11 cellular contexts compared by ENCODE assay signal in the genomic region with DNA sequence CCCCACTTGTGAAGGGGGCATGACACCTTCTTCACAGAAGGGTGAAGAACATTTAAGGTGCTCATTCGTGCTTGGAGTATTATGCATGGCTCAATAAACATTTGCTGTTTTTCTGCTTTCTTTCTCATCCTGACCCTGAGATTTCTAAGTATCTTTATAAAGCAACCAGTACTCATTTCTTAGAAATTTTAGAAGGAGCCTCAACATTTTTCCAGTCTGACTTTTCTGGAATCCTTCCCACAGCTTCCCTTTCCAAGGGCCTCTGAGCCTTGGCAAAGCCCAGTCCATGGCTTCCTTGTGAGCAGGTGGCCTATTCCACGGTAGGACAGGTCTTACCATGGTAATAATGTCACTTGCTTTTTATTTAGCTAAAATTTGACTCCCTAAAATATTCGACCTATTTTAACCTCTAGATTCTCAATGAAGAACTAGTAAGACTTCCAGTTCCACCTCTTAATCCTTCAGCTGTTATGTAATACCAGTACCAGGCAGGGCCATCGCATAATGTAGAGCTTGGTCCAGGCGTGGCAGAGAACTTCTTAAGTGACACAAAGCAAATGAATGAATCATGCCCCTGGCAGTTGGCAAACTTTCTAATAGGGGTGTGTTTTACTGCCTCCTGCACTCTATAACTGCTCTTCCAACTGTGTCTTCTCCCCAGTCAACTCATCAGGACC. TPM values are rescaled to one million over a fixed set of nuclear protein-coding genes. Genes with fewer than 3 reads are reported as not detected.
DNase-seq lines count a peak whose midpoint lies in the region; ATAC-seq and TF ChIP-seq lines count a peak whose summit lies in the region.
"Had no signal": no experiment of that assay in that cellular context is flagged by ENCODE, and none has a peak within 500 bp of the region (broad histone marks: within the 10 kb centered on the region; RNA-seq: fewer than 3 reads in every experiment).

No MANE protein-coding gene starts in this region.

- H3K4me3 ChIP-seq in lung = no peak overlapping the region
- no peak overlapping the region for H3K4me3 ChIP-seq in effector memory CD4-positive, alpha-beta T cell (ENCODE audit: insufficient read depth, low read depth, low read length, poor library complexity, severe bottlenecking)

- peak overlapping the region; percentile 33 for H3K27ac Mint-ChIP-seq in MCF 10A (ENCODE audit: low read depth, unreplicated experiment)
- H3K27ac Mint-ChIP-seq: activated naive CD8-positive, alpha-beta T cell treated with anti-CD3 and anti-CD28 coated beads for 36 hours had no signal

- peaks cover 21% of the 10 kb centered on the region for H3K4me1 Mint-ChIP-seq in MCF 10A (ENCODE audit: insufficient read depth, unreplicated experiment)
- H3K4me1 Mint-ChIP-seq: activated naive CD8-positive, alpha-beta T cell treated with anti-CD3 and anti-CD28 coated beads for 36 hours had no signal

- no peak for TF ChIP-seq RAD21 in Ishikawa (IDR thresholded peaks at IDR 0.05; ENCODE audit: low read depth)

- no peak overlapping the region for H3K4me3 Mint-ChIP-seq in MCF 10A (ENCODE audit: unreplicated experiment)
- H3K4me3 Mint-ChIP-seq: activated naive CD8-positive, alpha-beta T cell treated with anti-CD3 and anti-CD28 coated beads for 36 hours had no signal

- H3K9me3 Mint-ChIP-seq in MCF 10A (ENCODE audit: unreplicated experiment) = no peaks in the 10 kb centered on the region
- H3K9me3 Mint-ChIP-seq: activated naive CD8-positive, alpha-beta T cell treated with anti-CD3 and anti-CD28 coated beads for 36 hours had no signal

- TF ChIP-seq CTCF in MCF 10A (IDR thresholded peaks at IDR 0.05; ENCODE audit: unreplicated experiment) (no peak), lung (IDR thresholded peaks at IDR 0.05; ENCODE audit: control extremely low read depth, extremely low read depth) (no peak)

- peaks cover 2 to 4% of the 10 kb centered on the region in 2 donors for H3K4me1 ChIP-seq in lung (ENCODE audit: control insufficient read depth in 2 of 2, insufficient read depth in 2 of 2, low read length in 2 of 2)
- H3K4me1 ChIP-seq in effector memory CD4-positive, alpha-beta T cell (ENCODE audit: control insufficient read depth, insufficient read depth, low read length, poor library complexity, severe bottlenecking) = no peaks in the 10 kb centered on the region

- CTCF ChIA-PET in MCF 10A (lab: Yijun Ruan, JAX) = interaction anchor here (0.5 to 10.0 kb wide), 22 partner anchors 11 to 1162 kb away, joined by 3 to 155 read pairs (median 4); a partner anchor contains a TSS

- no peaks in the 10 kb centered on the region for H3K27me3 ChIP-seq in lung (ENCODE audit: control insufficient read depth, insufficient read depth)
- H3K27me3 ChIP-seq in effector memory CD4-positive, alpha-beta T cell (replicated peaks; ENCODE audit: control insufficient read depth, insufficient read depth, low read length, poor library complexity, severe bottlenecking) = no peaks in the 10 kb centered on the region

- 53 to 63% methylated on average over 5 of the region's 5 CpGs for WGBS in lung, 2 donors

- ATAC-seq in lung (ENCODE audit: insufficient read depth, low FRiP score) (peak; percentile 70), HG03469 (IDR thresholded peaks at IDR 0.05; ENCODE audit: unreplicated experiment) (no peak), HG03175 (IDR thresholded peaks at IDR 0.05; ENCODE audit: unreplicated experiment) (no peak)
- ATAC-seq: stimulated activated naive CD8-positive, alpha-beta T cell treated with anti-CD3 and anti-CD28 coated beads, Interleukin-15, Interleukin-2, amounts not matched to agents 100 U/mL and 50 U/mL, for 24 hours had no signal

- peak; percentile 54; the same call in 1 of the 2 replicates for TF ChIP-seq EP300 in Ishikawa (IDR thresholded peaks at IDR 0.05; ENCODE audit: borderline replicate concordance)

- BruUV-seq in MCF 10A (replicated peaks; lab: Mats Ljungman, UMichigan) = no TSS peak

- H3K9me3 ChIP-seq in lung (ENCODE audit: control insufficient read depth in 2 of 2, insufficient read depth in 1 of 2, low read length in 1 of 2) = no peaks in the 10 kb centered on the region
- H3K9me3 ChIP-seq in effector memory CD4-positive, alpha-beta T cell (ENCODE audit: control insufficient read depth, low read length) = no peaks in the 10 kb centered on the region

- no peaks in the 10 kb centered on the region for H3K36me3 ChIP-seq in lung (ENCODE audit: control insufficient read depth in 2 of 2, insufficient read depth in 2 of 2, low read length in 2 of 2)
- no peaks in the 10 kb centered on the region for H3K36me3 ChIP-seq in effector memory CD4-positive, alpha-beta T cell (ENCODE audit: control insufficient read depth, insufficient read depth, low read length)

- H3K27ac ChIP-seq in lung (ENCODE audit: low read depth in 1 of 2, low read length in 1 of 2) = peak overlapping the region in 1 of 2 donors; percentile 79
- H3K27ac ChIP-seq in effector memory CD4-positive, alpha-beta T cell (ENCODE audit: insufficient read depth, low read length, poor library complexity, severe bottlenecking) = no peak overlapping the region

- intact Hi-C loops in MCF 10A (cut with micrococcal nuclease) = no loop called here

- POLR2A ChIA-PET in MCF 10A (lab: Yijun Ruan, JAX) = interaction anchor here (0.5 to 3.9 kb wide), 23 partner anchors 10 to 279 kb away, joined by 3 to 31 read pairs (median 5); a partner anchor contains a TSS

- DNase-seq in AG08396 (ENCODE audit: low spot score) (peak; percentile 52), MCF 10A (ENCODE audit: unreplicated experiment) (peak; percentile 97), lung (ENCODE audit: low spot score) (peak; percentile 81), DMS79 treated with DMSO at 0.1 percent for 48 hours (lab: John Stamatoyannopoulos, UW) (no peak)
- no peak for DNase-seq in effector memory CD4-positive, alpha-beta T cell
- DNase-seq: activated naive CD8-positive, alpha-beta T cell treated with anti-CD3 and anti-CD28 coated beads for 36 hours; stimulated activated naive CD8-positive, alpha-beta T cell treated with anti-CD3 and anti-CD28 coated beads, Interleukin-15, Interleukin-2, amounts not matched to agents 100 U/mL and 50 U/mL, for 24 hours had no signal

- no peaks in the 10 kb centered on the region for H3K36me3 Mint-ChIP-seq in MCF 10A (ENCODE audit: insufficient read depth, unreplicated experiment)
- H3K36me3 Mint-ChIP-seq: activated naive CD8-positive, alpha-beta T cell treated with anti-CD3 and anti-CD28 coated beads for 36 hours had no signal

- H3K27me3 Mint-ChIP-seq in MCF 10A (ENCODE audit: insufficient read depth, unreplicated experiment) = no peaks in the 10 kb centered on the region

TF ChIP-seq in Ishikawa, 13 proteins besides CTCF, POLR2A, EP300 and RAD21:
- TF ChIP-seq CEBPB (IDR thresholded peaks at IDR 0.05) = peak; percentile 58
- TF ChIP-seq TCF12 (IDR thresholded peaks at IDR 0.05; ENCODE audit: low read depth) = peak; percentile 59
- TF ChIP-seq, protein P1, sequence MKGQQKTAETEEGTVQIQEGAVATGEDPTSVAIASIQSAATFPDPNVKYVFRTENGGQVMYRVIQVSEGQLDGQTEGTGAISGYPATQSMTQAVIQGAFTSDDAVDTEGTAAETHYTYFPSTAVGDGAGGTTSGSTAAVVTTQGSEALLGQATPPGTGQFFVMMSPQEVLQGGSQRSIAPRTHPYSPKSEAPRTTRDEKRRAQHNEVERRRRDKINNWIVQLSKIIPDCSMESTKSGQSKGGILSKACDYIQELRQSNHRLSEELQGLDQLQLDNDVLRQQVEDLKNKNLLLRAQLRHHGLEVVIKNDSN (IDR thresholded peaks at IDR 0.05) = no peak
- TF ChIP-seq YY1 (IDR thresholded peaks at IDR 0.05; ENCODE audit: low read depth) = no peak
- no peak for TF ChIP-seq FOXM1 (IDR thresholded peaks at IDR 0.05; ENCODE audit: borderline replicate concordance, low read depth)
- TF ChIP-seq, protein P2, sequence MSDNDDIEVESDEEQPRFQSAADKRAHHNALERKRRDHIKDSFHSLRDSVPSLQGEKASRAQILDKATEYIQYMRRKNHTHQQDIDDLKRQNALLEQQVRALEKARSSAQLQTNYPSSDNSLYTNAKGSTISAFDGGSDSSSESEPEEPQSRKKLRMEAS (IDR thresholded peaks at IDR 0.05) = no peak; the same call in 1 of the 2 replicates
- TF ChIP-seq TEAD4 (IDR thresholded peaks at IDR 0.05) = peak; percentile 55
- TF ChIP-seq CREB1 (IDR thresholded peaks at IDR 0.05; ENCODE audit: low read depth) = no peak
- peak; percentile 86 for TF ChIP-seq NFIC (IDR thresholded peaks at IDR 0.05)

RNA-seq across cellular contexts. Expression of a gene that starts 1.0 kb away (rescaled TPM):
- total RNA-seq in MCF 10A (2022) = not detected in 2 replicates
- 1 to 10 TPM; 1.9 to 2.2 TPM for total RNA-seq in lung
- polyA plus RNA-seq in lung = 1 to 10 TPM in 1 of 2 donors, under 1 TPM in 1; 0.22 to 4.4 TPM
- total RNA-seq: activated naive CD8-positive, alpha-beta T cell treated with anti-CD3 and anti-CD28 coated beads for 36 hours had no signal
- polyA plus RNA-seq: neural cell had no signal

Comparison
In these comparisons a context has a peak if more than half of its experiments do, and no peak if none do; other contexts are left out.
1. DNase-seq: peak in AG08396 (single experiment), MCF 10A (single experiment) and lung (single experiment); none in effector memory CD4-positive, alpha-beta T cell (0 of 3) and DMS79 treated with DMSO at 0.1 percent for 48 hours (single experiment).